ENCODE assay signal across 8 cellular contexts in the genomic region with DNA sequence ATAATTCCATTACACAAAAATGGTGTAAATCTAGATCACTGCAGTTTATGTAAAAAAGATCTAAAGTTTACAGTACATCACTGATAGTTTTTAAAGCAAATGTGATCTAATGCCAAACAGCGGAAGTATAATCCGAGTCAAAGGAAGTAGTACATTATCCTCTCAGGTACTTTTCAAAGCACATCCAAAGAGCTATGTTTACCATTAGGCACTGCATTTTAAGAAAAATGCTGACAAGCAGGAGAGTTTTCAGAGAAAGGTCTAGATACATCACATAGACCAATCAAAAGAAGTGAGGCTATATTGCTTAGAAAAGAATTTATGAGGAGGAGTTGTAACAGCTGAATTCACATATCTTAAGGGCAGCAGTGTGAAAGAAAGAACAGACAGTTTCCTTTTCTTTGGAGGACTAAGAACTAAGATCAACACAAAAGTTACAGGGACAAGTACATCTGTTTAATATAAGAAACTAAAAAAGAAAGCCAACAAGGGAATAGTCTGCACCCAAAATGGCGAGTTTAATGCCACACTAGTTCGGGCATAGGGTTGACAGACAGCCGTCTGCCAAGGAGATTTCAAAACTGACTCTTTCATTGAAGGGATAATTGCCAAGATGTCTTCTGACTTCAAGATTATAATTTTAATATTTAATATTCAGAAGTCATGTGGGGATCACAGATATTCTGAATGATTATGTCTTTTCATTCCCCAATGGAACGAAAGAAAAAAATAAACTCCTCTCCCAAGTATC. TPM values are rescaled to one million over a fixed set of nuclear protein-coding genes. Genes with fewer than 3 reads are reported as not detected.
DNase-seq lines count a peak whose midpoint lies in the region; ATAC-seq and TF ChIP-seq lines count a peak whose summit lies in the region.

No MANE protein-coding gene starts in this region.

- H3K27ac ChIP-seq in coronary artery (peak overlapping the region; percentile 70 to 92), osteoblast (ENCODE audit: low read depth, low read length) (peak overlapping the region; percentile 79)

- H3K9me3 ChIP-seq in MG63, result peaks cover 9% of the 10 kb centered on the region; the same call in 1 of the 2 replicates
- no peaks in the 10 kb centered on the region for H3K9me3 ChIP-seq in osteoblast (ENCODE audit: low read depth, low read length)

- H4K20me1 ChIP-seq in osteoblast (ENCODE audit: insufficient read depth, low read length), result no peaks in the 10 kb centered on the region

- DNase-seq in COLO829 (ENCODE audit: low spot score) (peak; percentile 2), MG63 (no peak), coronary artery (ENCODE audit: low spot score) (no peak), osteoblast (ENCODE audit: insufficient read length, low spot score, missing footprints) (no peak), DMS153 treated with DMSO at 0.1 percent for 48 hours (lab: John Stamatoyannopoulos, UW; ENCODE audit: unreplicated experiment) (no peak), activated gamma-delta T cell treated with Interleukin-2 at 50 U/mL for 16 hours (no peak)

- TF ChIP-seq CTCF in coronary artery (IDR thresholded peaks at IDR 0.05) (no peak), osteoblast (IDR thresholded peaks at IDR 0.05; ENCODE audit: extremely low read depth, low read depth, low read length) (no peak)

- H3K4me1 ChIP-seq in osteoblast (ENCODE audit: insufficient read depth, low read length), result peaks cover 12% of the 10 kb centered on the region

- ATAC-seq in HG03442 (IDR thresholded peaks at IDR 0.05; ENCODE audit: unreplicated experiment) (no peak), GM18909 (IDR thresholded peaks at IDR 0.05; ENCODE audit: poor library complexity, unreplicated experiment) (no peak)

- H3K27me3 ChIP-seq in MG63 (no peaks in the 10 kb centered on the region), osteoblast (ENCODE audit: insufficient read depth, low read length) (no peaks in the 10 kb centered on the region)

- H3K4me3 ChIP-seq in MG63 (peak overlapping the region; percentile 71), coronary artery (peak overlapping the region; percentile 86), osteoblast (ENCODE audit: insufficient read depth, low read length) (peak overlapping the region; percentile 89)

- H3K79me2 ChIP-seq in osteoblast (ENCODE audit: insufficient read depth, low read length), result peaks cover 17% of the 10 kb centered on the region

- H3K4me2 ChIP-seq in osteoblast (ENCODE audit: insufficient read depth, low read length), result peak overlapping the region; percentile 99

- peak overlapping the region; percentile 97 for H2AFZ ChIP-seq in osteoblast (ENCODE audit: low read length)

- H3K36me3 ChIP-seq in MG63 (peaks cover 46% of the 10 kb centered on the region), osteoblast (ENCODE audit: insufficient read depth, low read length) (peaks cover 14% of the 10 kb centered on the region)

RNA-seq across cellular contexts. Expression of gene ZNF184, which starts 1.4 kb away (rescaled TPM):
- total RNA-seq in MG63 (2014; rRNA removed; shearing (Covaris generic); ENCODE audit: low replicate concordance), result 24.1 and 25.4 TPM in 2 replicates
- total RNA-seq in osteoblast, result 9.8 and 10.0 TPM in 2 replicates
